ENCODE assay signal across 22 cellular contexts in genomic region chr12:42884116-42884515, GRCh38.
"Had no signal": no experiment of that assay in that cellular context is flagged by ENCODE, and none has a peak within 500 bp of the region (broad histone marks: within the 10 kb centered on the region; RNA-seq: fewer than 3 reads in every experiment).

No MANE protein-coding gene starts in this region.

- H3K27ac ChIP-seq: SJSA1, SK-N-MC had no signal

- DNase-seq: KBM-7, NCI-H1092, NCI-H1105 treated with DMSO at 0.1 percent for 48 hours, NCI-H1417 treated with DMSO at 0.1 percent for 48 hours, NCI-H146, NCI-H1694 treated with DMSO at 0.1 percent for 48 hours, NCI-H1930, NCI-H2081, NCI-H2107, NCI-H226, NCI-H446, NCI-H510A, NCI-H524 treated with DMSO at 0.1 percent for 48 hours, NCI-H69, NCI-H774, PC-3, Right ventricle myocardium superior, RPMI8226, SIG-M5 had no signal

- H3K36me3 ChIP-seq: SJSA1 had no signal

- H3K9me3 ChIP-seq: SJSA1 had no signal

- H3K4me3 ChIP-seq: SJSA1, SK-N-MC had no signal

- H3K27me3 ChIP-seq: SJSA1 had no signal

- H3K4me1 ChIP-seq: SJSA1 had no signal

- ATAC-seq: Panc1, PC-3 had no signal
